In genomic region chr5:37495210-37495609, GRCh38 we compare ENCODE assay signal across 10 cellular contexts.
A peak's percentile ranks its signal among the peaks of the same experiment; 100 is the strongest.
DNase-seq lines count a peak whose midpoint lies in the region; ATAC-seq and TF ChIP-seq lines count a peak whose summit lies in the region.
"Had no signal": no experiment of that assay in that cellular context is flagged by ENCODE, and none has a peak within 500 bp of the region (broad histone marks: within the 10 kb centered on the region; RNA-seq: fewer than 3 reads in every experiment).

No MANE protein-coding gene starts in this region.

- H3K4me3 ChIP-seq in PC-3 (ENCODE audit: low read length) (no peak overlapping the region), testis (no peak overlapping the region), dorsolateral prefrontal cortex (no peak overlapping the region)

- POLR2A ChIA-PET in activated CD4-positive, alpha-beta T cell treated with anti-CD3 and anti-CD28 coated beads for 36 hours (lab: Charles Lee): no interaction called here
- POLR2A ChIA-PET in PC-3 (lab: Charles Lee; ENCODE audit: unreplicated experiment): interaction anchor here (0.6 kb wide), 1 partner anchor 74 kb away, joined by 3 read pairs; no protein-coding TSS in a partner anchor

- H2AFZ ChIP-seq in PC-3 (ENCODE audit: low read length): no peak overlapping the region

- H3K27ac Mint-ChIP-seq in activated CD4-positive, alpha-beta T cell treated with anti-CD3 and anti-CD28 coated beads for 36 hours: peak overlapping the region; percentile 48
- H3K27ac Mint-ChIP-seq: nephron progenitor cell had no signal

- ATAC-seq in activated CD4-positive, alpha-beta T cell treated with anti-CD3 and anti-CD28 coated beads for 36 hours: no peak
- peak; percentile 41 for ATAC-seq in PC-3

- H3K36me3 Mint-ChIP-seq in activated CD4-positive, alpha-beta T cell treated with anti-CD3 and anti-CD28 coated beads for 36 hours (ENCODE audit: low read depth): peaks cover 38% of the 10 kb centered on the region

- CTCF ChIA-PET in activated CD4-positive, alpha-beta T cell treated with anti-CD3 and anti-CD28 coated beads for 36 hours (lab: Charles Lee): no interaction called here
- CTCF ChIA-PET in PC-3 (lab: Charles Lee): interaction anchor here (0.6 kb wide), 1 partner anchor 666 kb away, joined by 4 read pairs; no protein-coding TSS in a partner anchor

- H3K4me1 Mint-ChIP-seq in activated CD4-positive, alpha-beta T cell treated with anti-CD3 and anti-CD28 coated beads for 36 hours: no peaks in the 10 kb centered on the region
- H3K4me1 Mint-ChIP-seq: nephron progenitor cell had no signal

- intact Hi-C loops in activated CD4-positive, alpha-beta T cell treated with anti-CD3 and anti-CD28 coated beads for 36 hours (cut with DNase I, micrococcal nuclease): no loop called here
- intact Hi-C loops in PC-3 (cut with micrococcal nuclease): loop anchor here (2.0 to 5.0 kb wide), 2 partner anchors 60 to 207 kb away; no protein-coding TSS in a partner anchor
- intact Hi-C loops in testis (cut with DNase I; ENCODE audit: low total_unique reads): no loop called here
- intact Hi-C loops in dorsolateral prefrontal cortex (cut with DNase I): loop anchor here in 1 of 2 donors (10.0 kb wide), 1 partner anchor 700 kb away; no protein-coding TSS in a partner anchor

- no peak overlapping the region; the same call in 1 of the 2 replicates for H3K9ac ChIP-seq in PC-3 (ENCODE audit: low read length)

- H3K9me3 ChIP-seq in PC-3 (ENCODE audit: low read length): no peaks in the 10 kb centered on the region
- H3K9me3 ChIP-seq in testis: no peaks in the 10 kb centered on the region

- no peak for DNase-seq in activated CD4-positive, alpha-beta T cell treated with anti-CD3 and anti-CD28 coated beads for 36 hours
- DNase-seq in activated CD4-positive, alpha-beta T cell treated with anti-CD3 and anti-CD28 coated beads for 48 hours: no peak
- DNase-seq in PC-3: peak; percentile 56
- peak; percentile 64 for DNase-seq in fibroblast of peridontal ligament (ENCODE audit: extremely low read depth)
- DNase-seq in stromal cell of bone marrow (ENCODE audit: low read depth): peak; percentile 12
- no peak for DNase-seq in activated T-cell treated with anti-CD3 and anti-CD28 coated beads for 4 hours
- DNase-seq in testis: no peak
- DNase-seq in dorsolateral prefrontal cortex: no peak
- DNase-seq: nephron progenitor cell had no signal

- no peaks in the 10 kb centered on the region for H3K9me2 ChIP-seq in PC-3 (replicated peaks; ENCODE audit: low read length)

- H3K36me3 ChIP-seq in PC-3 (ENCODE audit: low read depth, low read length) (no peaks in the 10 kb centered on the region), testis (ENCODE audit: low read depth, missing control alignments) (no peaks in the 10 kb centered on the region)

- H3K27ac ChIP-seq in PC-3 (ENCODE audit: low read length): peak overlapping the region; percentile 65
- H3K27ac ChIP-seq in testis: no peak overlapping the region
- peak overlapping the region in 1 of 59 donors; percentile 45 for H3K27ac ChIP-seq in dorsolateral prefrontal cortex

- H3K27me3 Mint-ChIP-seq in activated CD4-positive, alpha-beta T cell treated with anti-CD3 and anti-CD28 coated beads for 36 hours: no peaks in the 10 kb centered on the region
- H3K27me3 Mint-ChIP-seq: CD4-positive, CD25-positive, alpha-beta regulatory T cell had no signal

- TF ChIP-seq CTCF in PC-3 (conservative IDR thresholded peaks at IDR 0.05; ENCODE audit: low read depth, low read length): peak; percentile 56
- no peak for TF ChIP-seq CTCF in testis (IDR thresholded peaks at IDR 0.05)
- peak in 23 of 56 donors; percentile 6 to 49 (median 26) for TF ChIP-seq CTCF in dorsolateral prefrontal cortex (IDR thresholded peaks at IDR 0.05 in 54 of 56, conservative IDR thresholded peaks at IDR 0.05 in 2 of 56; ENCODE audit: low read depth in 1 of 56, partially characterized antibody in 56 of 56)

- H4K20me1 ChIP-seq in PC-3 (ENCODE audit: low read length): no peaks in the 10 kb centered on the region

- no peaks in the 10 kb centered on the region for H3F3A ChIP-seq in PC-3 (ENCODE audit: low read length, unreplicated experiment)

- H3K27me3 ChIP-seq in PC-3 (ENCODE audit: low read length) (no peaks in the 10 kb centered on the region), testis (no peaks in the 10 kb centered on the region), dorsolateral prefrontal cortex (no peaks in the 10 kb centered on the region)

- H3K4me3 Mint-ChIP-seq in activated CD4-positive, alpha-beta T cell treated with anti-CD3 and anti-CD28 coated beads for 36 hours: no peak overlapping the region
- H3K4me3 Mint-ChIP-seq: nephron progenitor cell had no signal

- no peaks in the 10 kb centered on the region for H3K79me2 ChIP-seq in PC-3 (ENCODE audit: low read length)

- peak overlapping the region; percentile 47 for H3K4me2 ChIP-seq in PC-3 (ENCODE audit: low read length)

- H3K9me3 Mint-ChIP-seq in activated CD4-positive, alpha-beta T cell treated with anti-CD3 and anti-CD28 coated beads for 36 hours (ENCODE audit: low read depth): no peaks in the 10 kb centered on the region
- H3K9me3 Mint-ChIP-seq: nephron progenitor cell had no signal

- BruUV-seq in PC-3 (replicated peaks; lab: Mats Ljungman, UMichigan): no TSS peak

- 84 to 87% methylated on average over 2 of the region's 2 CpGs for WGBS in testis, 2 donors

- H3K4me1 ChIP-seq in PC-3 (ENCODE audit: insufficient read depth, low read length) (peaks cover 21% of the 10 kb centered on the region), testis (no peaks in the 10 kb centered on the region)

- no peak for TF ChIP-seq POLR2A in testis (IDR thresholded peaks at IDR 0.05)

Comparison
In these comparisons a context has a peak if more than half of its experiments do, and no peak if none do; other contexts are left out.
1. DNase-seq: peak in PC-3 (single experiment), fibroblast of peridontal ligament (single experiment) and stromal cell of bone marrow (single experiment); none in activated CD4-positive, alpha-beta T cell treated with anti-CD3 and anti-CD28 coated beads for 36 hours (single experiment), activated CD4-positive, alpha-beta T cell treated with anti-CD3 and anti-CD28 coated beads for 48 hours (single experiment), activated T-cell treated with anti-CD3 and anti-CD28 coated beads for 4 hours (single experiment), testis (single experiment) and dorsolateral prefrontal cortex (0 of 10).